In genomic region chr5:118558871-118559270, GRCh38 we compare ENCODE assay signal across 24 cellular contexts.
"Had no signal": no experiment of that assay in that cellular context is flagged by ENCODE, and none has a peak within 500 bp of the region (broad histone marks: within the 10 kb centered on the region; RNA-seq: fewer than 3 reads in every experiment).

No MANE protein-coding gene starts in this region.

- H3K4me3 ChIP-seq: ovary, prostate gland, sigmoid colon, stomach, tibial nerve had no signal

- H3K27me3 ChIP-seq: heart right ventricle, neutrophil, ovary, sigmoid colon, stomach, tibial nerve had no signal

- ATAC-seq: activated CD4-positive, CD25-positive, alpha-beta regulatory T cell treated with anti-CD3 and anti-CD28 coated beads, Interleukin-2, amount 50 U/mL, for 24 hours; heart right ventricle; stimulated activated naive B cell treated with anti-CD40 and anti-IgM and Interleukin-4, amounts not matched to agents 10 μg/mL and 1 μg/mL and 100 μg/mL, for 72 hours had no signal

- H3K27ac ChIP-seq: neutrophil, ovary, prostate gland, sigmoid colon, stomach, tibial nerve, WERI-Rb-1 had no signal

- H3K36me3 ChIP-seq: heart right ventricle, neutrophil, ovary, prostate gland, sigmoid colon, stomach, tibial nerve, WERI-Rb-1 had no signal

- H3K9me3 ChIP-seq: heart right ventricle, neutrophil, ovary, prostate gland, sigmoid colon, stomach, tibial nerve had no signal

- H3K4me1 ChIP-seq: prostate gland, sigmoid colon, stomach had no signal

- DNase-seq: activated CD4-positive, alpha-beta T cell treated with anti-CD3 and anti-CD28 coated beads for 48 hours; activated CD4-positive, alpha-beta T cell treated with anti-CD3 and anti-CD28 coated beads, Interleukin-2, amount 50 U/mL, for 48 hours; activated CD8-positive, alpha-beta memory T cell treated with anti-CD3 and anti-CD28 coated beads for 24 hours; activated effector memory CD4-positive, alpha-beta T cell treated with anti-CD3 and anti-CD28 coated beads, Interleukin-2, amount 50 U/mL, for 16 hours; activated naive CD4-positive, alpha-beta T cell treated with anti-CD3 and anti-CD28 coated beads for 36 hours; activated naive CD8-positive, alpha-beta T cell treated with anti-CD3 and anti-CD28 coated beads for 36 hours; effector CD8-positive, alpha-beta T cell; heart right ventricle; naive B cell; nephron progenitor cell; ovary; retina; sigmoid colon; stimulated activated CD4-positive, alpha-beta T cell treated with anti-CD3 and anti-CD28 coated beads, Interleukin-15, amount 100 ng/mL, for 24 hours; stimulated activated CD4-positive, alpha-beta T cell treated with anti-CD3 and anti-CD28 coated beads, Interleukin-2, amount 100 ng/mL, for 24 hours; stimulated activated naive B cell treated with anti-CD40 and anti-IgM and Interleukin-4, amounts not matched to agents 10 μg/mL and 1 μg/mL and 100 μg/mL, for 72 hours; stomach; T-helper 1 cell; T-helper 9 cell; WERI-Rb-1 had no signal
